In genomic region chr10:109191823-109192222, GRCh38 we compare ENCODE assay signal across 33 cellular contexts.
"Had no signal": no experiment of that assay in that cellular context is flagged by ENCODE, and none has a peak within 500 bp of the region (broad histone marks: within the 10 kb centered on the region; RNA-seq: fewer than 3 reads in every experiment).

No MANE protein-coding gene starts in this region.

- H3K36me3 ChIP-seq: MG63 had no signal

- H3K4me3 ChIP-seq: MG63 had no signal

- DNase-seq: Karpas-422, Kasumi-1, MG63, MM.1S, NCI-H1048, NCI-H1092, NCI-H1092 treated with DMSO at 0.1 percent for 48 hours, NCI-H1105, NCI-H1105 treated with DMSO at 0.1 percent for 48 hours, NCI-H1417, NCI-H1417 treated with DMSO at 0.1 percent for 48 hours, NCI-H1436, NCI-H1436 treated with DMSO at 0.1 percent for 48 hours, NCI-H146, NCI-H1694, NCI-H1694 treated with DMSO at 0.1 percent for 48 hours, NCI-H187, NCI-H187 treated with DMSO at 0.1 percent for 48 hours, NCI-H1930, NCI-H2029, NCI-H2029 treated with DMSO at 0.1 percent for 48 hours, NCI-H2081, NCI-H2081 treated with DMSO at 0.1 percent for 48 hours, NCI-H2107, NCI-H2171, NCI-H2171 treated with DMSO at 0.1 percent for 48 hours, NCI-H2227 treated with DMSO at 0.1 percent for 48 hours, NCI-H226, NCI-H345, NCI-H446, NCI-H446 treated with DMSO at 0.1 percent for 48 hours, NCI-H510A, NCI-H510A treated with DMSO at 0.1 percent for 48 hours had no signal

- H3K27me3 ChIP-seq: MG63 had no signal
